ENCODE assay signal across 32 cellular contexts in genomic region chr15:66820474-66821258, GRCh38.
DNase-seq lines count a peak whose midpoint lies in the region; TF ChIP-seq lines count a peak whose summit lies in the region.
"Had no signal": no experiment of that assay in that cellular context is flagged by ENCODE, and none has a peak within 500 bp of the region (broad histone marks: within the 10 kb centered on the region; RNA-seq: fewer than 3 reads in every experiment).

No MANE protein-coding gene starts in this region.

- no peak overlapping the region for H3K9ac ChIP-seq in endodermal cell (ENCODE audit: extremely low read depth, low read length, poor library complexity, severe bottlenecking)

- no peak for TF ChIP-seq CTCF in endodermal cell (conservative IDR thresholded peaks at IDR 0.05)
- no peak for TF ChIP-seq CTCF in nephron progenitor cell (IDR thresholded peaks at IDR 0.05)
- TF ChIP-seq CTCF in glutamatergic neuron (IDR thresholded peaks at IDR 0.05; ENCODE audit: partially characterized antibody, unreplicated experiment), result no peak

- H3K9me3 Mint-ChIP-seq in endodermal cell, result no peaks in the 10 kb centered on the region
- no peaks in the 10 kb centered on the region for H3K9me3 Mint-ChIP-seq in nephron progenitor cell
- no peaks in the 10 kb centered on the region for H3K9me3 Mint-ChIP-seq in glutamatergic neuron (ENCODE audit: unreplicated experiment)
- H3K9me3 Mint-ChIP-seq: activated CD4-positive, alpha-beta T cell treated with anti-CD3 and anti-CD28 coated beads, Interleukin-2, amount 10 ng/mL, durations not matched to agents 7 days and 5 days; activated naive CD4-positive, alpha-beta T cell treated with anti-CD3 and anti-CD28 coated beads, Interleukin-2, amount 10 ng/mL, durations not matched to agents 7 days and 5 days; stimulated activated naive CD8-positive, alpha-beta T cell treated with anti-CD3 and anti-CD28 coated beads, Interleukin-15, amount 100 ng/mL, for 72 hours; WTC11 had no signal

- H3K27ac Mint-ChIP-seq in endodermal cell (no peak overlapping the region), nephron progenitor cell (peak overlapping the region; percentile 14), glutamatergic neuron (ENCODE audit: unreplicated experiment) (no peak overlapping the region)
- H3K27ac Mint-ChIP-seq: activated CD4-positive, alpha-beta T cell treated with anti-CD3 and anti-CD28 coated beads, Interleukin-2, amount 10 ng/mL, durations not matched to agents 7 days and 5 days; activated naive CD4-positive, alpha-beta T cell treated with anti-CD3 and anti-CD28 coated beads, Interleukin-2, amount 10 ng/mL, durations not matched to agents 7 days and 5 days; CD14-positive monocyte; stimulated activated naive CD8-positive, alpha-beta T cell treated with anti-CD3 and anti-CD28 coated beads, Interleukin-15, amount 100 ng/mL, for 72 hours; WTC11 had no signal

- no peaks in the 10 kb centered on the region for H3K9me3 ChIP-seq in endodermal cell (ENCODE audit: control insufficient read depth, low read length)
- H3K9me3 ChIP-seq: tibial artery had no signal

- no peak overlapping the region for H3K4me3 ChIP-seq in endodermal cell (ENCODE audit: low read length)
- H3K4me3 ChIP-seq: hepatocyte, tibial artery had no signal

- H3K36me3 ChIP-seq in endodermal cell (ENCODE audit: control insufficient read depth, insufficient read depth, low read length), result no peaks in the 10 kb centered on the region
- H3K36me3 ChIP-seq: tibial artery had no signal

- H3K4me1 ChIP-seq in endodermal cell (ENCODE audit: control insufficient read depth, insufficient read depth, low read length), result no peaks in the 10 kb centered on the region
- H3K4me1 ChIP-seq: foreskin keratinocyte, tibial artery had no signal

- H3K27ac ChIP-seq in endodermal cell (ENCODE audit: low read depth, low read length), result no peak overlapping the region
- H3K27ac ChIP-seq: epithelial cell of prostate, foreskin keratinocyte, hepatocyte, HL-60, tibial artery had no signal

- H3K4me1 Mint-ChIP-seq in endodermal cell, result no peaks in the 10 kb centered on the region
- peaks cover 10% of the 10 kb centered on the region for H3K4me1 Mint-ChIP-seq in nephron progenitor cell
- H3K4me1 Mint-ChIP-seq in glutamatergic neuron (ENCODE audit: low read depth, unreplicated experiment), result no peaks in the 10 kb centered on the region
- H3K4me1 Mint-ChIP-seq: activated CD4-positive, alpha-beta T cell treated with anti-CD3 and anti-CD28 coated beads, Interleukin-2, amount 10 ng/mL, durations not matched to agents 7 days and 5 days; activated naive CD4-positive, alpha-beta T cell treated with anti-CD3 and anti-CD28 coated beads, Interleukin-2, amount 10 ng/mL, durations not matched to agents 7 days and 5 days; stimulated activated naive CD8-positive, alpha-beta T cell treated with anti-CD3 and anti-CD28 coated beads, Interleukin-15, amount 100 ng/mL, for 72 hours had no signal

- peak; percentile 54 for DNase-seq in AG08395 (ENCODE audit: low spot score)
- DNase-seq in GM04504 (ENCODE audit: low read depth), result peak; percentile 25
- peak; percentile 41 for DNase-seq in endodermal cell
- no peak for DNase-seq in nephron progenitor cell
- DNase-seq in cerebellar cortex (ENCODE audit: low spot score), result no peak
- DNase-seq in AG08396 (ENCODE audit: low spot score), result no peak
- no peak for DNase-seq in mucosa of gallbladder (ENCODE audit: low spot score)
- no peak for DNase-seq in glutamatergic neuron
- DNase-seq: activated CD4-positive, alpha-beta T cell treated with anti-CD3 and anti-CD28 coated beads, Interleukin-2, amount 10 ng/mL, durations not matched to agents 7 days and 5 days; activated naive CD4-positive, alpha-beta T cell treated with anti-CD3 and anti-CD28 coated beads, Interleukin-2, amount 10 ng/mL, durations not matched to agents 7 days and 5 days; amygdala; Calu3; DMS79 treated with DMSO at 0.1 percent for 48 hours; effector CD4-positive, alpha-beta T cell; foreskin keratinocyte; GOT3; left colon; NCI-H1092; NCI-H187; NCI-H2171 treated with DMSO at 0.1 percent for 48 hours; NCI-H524; NK-92 treated with Interleukin-12 subunit alpha and Interleukin-12 subunit beta, amount 100 ng/mL, for 24 hours; SHP77; small intestine; stimulated activated CD8-positive, alpha-beta memory T cell treated with anti-CD3 and anti-CD28 coated beads, Interleukin-4, amount 100 ng/mL, for 48 hours; stimulated activated naive CD8-positive, alpha-beta T cell treated with anti-CD3 and anti-CD28 coated beads, Interleukin-15, amount 100 ng/mL, for 72 hours had no signal

- peaks cover 2% of the 10 kb centered on the region for H3K27me3 Mint-ChIP-seq in endodermal cell (ENCODE audit: insufficient read depth)
- H3K27me3 Mint-ChIP-seq in nephron progenitor cell (ENCODE audit: low read depth, poor library complexity), result peaks cover 16% of the 10 kb centered on the region
- H3K27me3 Mint-ChIP-seq in glutamatergic neuron (ENCODE audit: unreplicated experiment), result no peaks in the 10 kb centered on the region
- H3K27me3 Mint-ChIP-seq: stimulated activated naive CD8-positive, alpha-beta T cell treated with anti-CD3 and anti-CD28 coated beads, Interleukin-15, amount 100 ng/mL, for 72 hours had no signal

- H3K27me3 ChIP-seq in endodermal cell (ENCODE audit: control insufficient read depth, insufficient read depth, low read length, poor library complexity, severe bottlenecking), result no peaks in the 10 kb centered on the region
- H3K27me3 ChIP-seq: hepatocyte, tibial artery had no signal

- H3K36me3 Mint-ChIP-seq in endodermal cell (ENCODE audit: low read depth) (no peaks in the 10 kb centered on the region), nephron progenitor cell (ENCODE audit: low read depth) (no peaks in the 10 kb centered on the region), glutamatergic neuron (ENCODE audit: unreplicated experiment) (peaks cover 5% of the 10 kb centered on the region)
- H3K36me3 Mint-ChIP-seq: activated naive CD4-positive, alpha-beta T cell treated with anti-CD3 and anti-CD28 coated beads, Interleukin-2, amount 10 ng/mL, durations not matched to agents 7 days and 5 days; CD14-positive monocyte; WTC11 had no signal

- H3K4me3 Mint-ChIP-seq in endodermal cell (no peak overlapping the region), nephron progenitor cell (no peak overlapping the region), glutamatergic neuron (ENCODE audit: unreplicated experiment) (no peak overlapping the region)
- H3K4me3 Mint-ChIP-seq: activated CD4-positive, alpha-beta T cell treated with anti-CD3 and anti-CD28 coated beads, Interleukin-2, amount 10 ng/mL, durations not matched to agents 7 days and 5 days; activated naive CD4-positive, alpha-beta T cell treated with anti-CD3 and anti-CD28 coated beads, Interleukin-2, amount 10 ng/mL, durations not matched to agents 7 days and 5 days; CD14-positive monocyte; stimulated activated naive CD8-positive, alpha-beta T cell treated with anti-CD3 and anti-CD28 coated beads, Interleukin-15, amount 100 ng/mL, for 72 hours; WTC11 had no signal

- 75 to 90% methylated on average over 1 to 5 of the region's 5 CpGs for WGBS in endodermal cell (ENCODE audit: insufficient coverage in 1 of 2, insufficient read length in 1 of 2), 2 experiments

Comparison
In these comparisons a context has a peak if more than half of its experiments do, and no peak if none do; other contexts are left out.
1. DNase-seq: peak in AG08395 (single experiment), GM04504 (single experiment) and endodermal cell (single experiment); none in nephron progenitor cell (single experiment), cerebellar cortex (single experiment), AG08396 (single experiment), mucosa of gallbladder (single experiment) and glutamatergic neuron (single experiment).